Comparison of ENCODE assay signal across 7 cellular contexts in genomic region chr22:42581762-42582716, GRCh38. TPM values are rescaled to one million over a fixed set of nuclear protein-coding genes. Genes with fewer than 3 reads are reported as not detected.
DNase-seq lines count a peak whose midpoint lies in the region; ATAC-seq and TF ChIP-seq lines count a peak whose summit lies in the region.

No MANE protein-coding gene starts in this region.

- no peaks in the 10 kb centered on the region for H3K27me3 Mint-ChIP-seq in effector memory CD8-positive, alpha-beta T cell

- H2BK12ac ChIP-seq in mesenchymal stem cell (ENCODE audit: low read length in 2 of 2): peak overlapping the region in 1 of 2 experiments; percentile 55

- H3K4me2 ChIP-seq in mesenchymal stem cell (ENCODE audit: low read length, poor library complexity, severe bottlenecking): peak overlapping the region; percentile 63

- H3K23ac ChIP-seq in mesenchymal stem cell (ENCODE audit: low read length in 2 of 2): no peak overlapping the region

- H3K36me3 ChIP-seq in mesenchymal stem cell (ENCODE audit: control insufficient read depth in 1 of 2, insufficient read depth in 2 of 2, low read depth in 1 of 2, low read length in 2 of 2): peaks cover 64 to 69% of the 10 kb centered on the region in 2 experiments

- TF ChIP-seq CTCF in GM13976 (IDR thresholded peaks at IDR 0.05; ENCODE audit: borderline replicate concordance, control extremely low read depth, extremely low read depth, insufficient read depth, missing control alignments): no peak

- H3K27ac ChIP-seq in mesenchymal stem cell (ENCODE audit: low read length, poor library complexity, severe bottlenecking): peak overlapping the region; percentile 7

- peak overlapping the region; percentile 84 for H2AFZ ChIP-seq in mesenchymal stem cell (ENCODE audit: low read depth, low read length)

- H3K9me3 Mint-ChIP-seq in effector memory CD8-positive, alpha-beta T cell: no peaks in the 10 kb centered on the region

- peaks cover 2% of the 10 kb centered on the region for H3K4me1 ChIP-seq in mesenchymal stem cell (ENCODE audit: control insufficient read depth, insufficient read depth, low read depth, low read length)

- peak overlapping the region; percentile 85 for H3K9ac ChIP-seq in mesenchymal stem cell (ENCODE audit: low read length)

- H3K27me3 ChIP-seq in mesenchymal stem cell (ENCODE audit: control insufficient read depth in 1 of 2, insufficient read depth in 1 of 2, low read length in 2 of 2): no peaks in the 10 kb centered on the region

- H3K4ac ChIP-seq in mesenchymal stem cell (ENCODE audit: low read depth in 1 of 2, low read length in 2 of 2): peak overlapping the region in 1 of 2 experiments; percentile 66

- no peaks in the 10 kb centered on the region for H3K9me3 ChIP-seq in mesenchymal stem cell (ENCODE audit: control insufficient read depth, low read length)

- H2AK5ac ChIP-seq in mesenchymal stem cell (ENCODE audit: low read length, severe bottlenecking): no peak overlapping the region

- peak overlapping the region in 1 of 2 experiments; percentile 92 for H3K14ac ChIP-seq in mesenchymal stem cell (ENCODE audit: low read length in 2 of 2)

- no peak overlapping the region for H2BK120ac ChIP-seq in mesenchymal stem cell (ENCODE audit: low read depth, low read length)

- peak overlapping the region; percentile 62 for H3K27ac Mint-ChIP-seq in effector memory CD8-positive, alpha-beta T cell

- peak; percentile 90 for DNase-seq in GM13976 (ENCODE audit: low spot score)
- peak; percentile 45 for DNase-seq in NCI-H748 treated with DMSO at 0.1 percent for 48 hours (lab: John Stamatoyannopoulos, UW)
- DNase-seq in activated CD8-positive, alpha-beta memory T cell treated with anti-CD3 and anti-CD28 coated beads for 1 hour (ENCODE audit: extremely low read depth in 1 of 2, low read depth in 1 of 2): peak; percentile 45 to 77
- DNase-seq in effector memory CD8-positive, alpha-beta T cell: peak; percentile 68 to 76 (median 74)
- peak; percentile 73 for DNase-seq in mesenchymal stem cell
- peak; percentile 68 for DNase-seq in stimulated activated CD8-positive, alpha-beta memory T cell treated with anti-CD3 and anti-CD28 coated beads, Interleukin-12 subunit alpha, Interleukin-12 subunit beta, amount 100 ng/mL, for 1 hour (ENCODE audit: low read depth)

- peak overlapping the region; percentile 87 for H4K8ac ChIP-seq in mesenchymal stem cell (ENCODE audit: low read length)

- ATAC-seq in HG03135 (IDR thresholded peaks at IDR 0.05; ENCODE audit: unreplicated experiment): peak; percentile 54
- peak; percentile 81 for ATAC-seq in effector memory CD8-positive, alpha-beta T cell (replicated peaks)

- H3K18ac ChIP-seq in mesenchymal stem cell (ENCODE audit: low read depth in 1 of 2, low read length in 2 of 2): peak overlapping the region in 1 of 2 experiments; percentile 80

- H2BK15ac ChIP-seq in mesenchymal stem cell (ENCODE audit: low read depth, poor library complexity, severe bottlenecking): no peak overlapping the region

- H2BK5ac ChIP-seq in mesenchymal stem cell (ENCODE audit: low read depth, low read length, poor library complexity, severe bottlenecking): no peak overlapping the region

- peak overlapping the region; percentile 78 to 89 for H3K4me3 ChIP-seq in mesenchymal stem cell (ENCODE audit: insufficient read depth in 1 of 2, low read depth in 1 of 2, low read length in 2 of 2)

- H3K36me3 Mint-ChIP-seq in effector memory CD8-positive, alpha-beta T cell (ENCODE audit: insufficient read depth): peaks cover 53% of the 10 kb centered on the region

- peaks cover 14 to 17% of the 10 kb centered on the region in 2 donors for H3K4me1 Mint-ChIP-seq in effector memory CD8-positive, alpha-beta T cell (ENCODE audit: low read depth in 2 of 2)

- in situ Hi-C loops in GM13976 (cut with MboI; ENCODE audit: low sequenced_read_pairs, unreplicated experiment): no loop called here

- 9% methylated on average over 54 of the region's 64 CpGs for WGBS in mesenchymal stem cell

- peak overlapping the region; percentile 80 for H4K91ac ChIP-seq in mesenchymal stem cell (ENCODE audit: low read length)

- H3K4me3 Mint-ChIP-seq in effector memory CD8-positive, alpha-beta T cell: peak overlapping the region; percentile 94 to 99

- peaks cover 34% of the 10 kb centered on the region for H3K79me1 ChIP-seq in mesenchymal stem cell (replicated peaks; ENCODE audit: low read length, poor library complexity, severe bottlenecking)

RNA-seq across cellular contexts. Expression of gene SERHL2, which starts 28.3 kb away (rescaled TPM):
- polyA plus RNA-seq in mesenchymal stem cell (2013, experiment 1 of 2): 2.5 TPM
- 2.9 TPM for polyA plus RNA-seq in mesenchymal stem cell (2013, experiment 2 of 2)

RNA-seq across cellular contexts. Expression of gene POLDIP3, which starts 32.6 kb away (rescaled TPM):
- polyA plus RNA-seq in mesenchymal stem cell (2013, experiment 1 of 2): 26.3 TPM
- polyA plus RNA-seq in mesenchymal stem cell (2013, experiment 2 of 2): 25.3 TPM

RNA-seq across cellular contexts. Expression of gene ATP5MGL, which starts 58.4 kb away (rescaled TPM):
- polyA plus RNA-seq in mesenchymal stem cell (2013, experiment 1 of 2): not detected
- polyA plus RNA-seq in mesenchymal stem cell (2013, experiment 2 of 2): not detected

Comparison
In these comparisons a context has a peak if more than half of its experiments do, and no peak if none do; other contexts are left out.
1. Peak in every context shown above with its lines: DNase-seq, ATAC-seq, H3K4me3 ChIP-seq and H3K27ac ChIP-seq.